ENCODE assay signal across 9 cellular contexts in genomic region chr12:7129647-7130536, GRCh38. TPM values are rescaled to one million over a fixed set of nuclear protein-coding genes. Genes with fewer than 3 reads are reported as not detected.
DNase-seq lines count a peak whose midpoint lies in the region; ATAC-seq and TF ChIP-seq lines count a peak whose summit lies in the region.
"Had no signal": no experiment of that assay in that cellular context is flagged by ENCODE, and none has a peak within 500 bp of the region (broad histone marks: within the 10 kb centered on the region; RNA-seq: fewer than 3 reads in every experiment).

CLSTN3 (plus strand) TSS chr12:7130371; CDS start chr12:7130649, 278 bp downstream.

- peaks cover 0 to 11% of the 10 kb centered on the region in 2 donors for H3K36me3 ChIP-seq in left lung

- H3K4me1 ChIP-seq in left lung, result peaks cover 5 to 27% of the 10 kb centered on the region in 2 donors

- DNase-seq in NCI-H1436 (lab: John Stamatoyannopoulos, UW) (peak; percentile 80), NCI-H1436 treated with DMSO at 0.1 percent for 48 hours (lab: John Stamatoyannopoulos, UW) (no peak), NCI-H510A (lab: John Stamatoyannopoulos, UW) (peak; percentile 28), dedifferentiated amniotic fluid mesenchymal stem cell (ENCODE audit: extremely low spot score) (peak; percentile 44), left lung (peak; percentile 80 to 91)
- DNase-seq in activated CD4-positive, alpha-beta T cell treated with anti-CD3 and anti-CD28 coated beads, Interleukin-2, amount 50 U/mL, for 4 hours, result peak; percentile 77 to 82
- peak; percentile 81 for DNase-seq in stimulated activated CD4-positive, alpha-beta T cell treated with anti-CD3 and anti-CD28 coated beads, Interleukin-2, amount 100 ng/mL, for 4 hours (ENCODE audit: low read depth)

- peak; percentile 52 for ATAC-seq in HG03095 (IDR thresholded peaks at IDR 0.05; ENCODE audit: unreplicated experiment)
- ATAC-seq in left lung, result peak; percentile 90

- intact Hi-C loops in left lung (cut with DNase I), result no loop called here

- H3K4me3 ChIP-seq in left lung, result peak within 1 kb of the TSS; percentile 59 to 63

- H3K27ac ChIP-seq in left lung, result peak within 1 kb of the TSS; percentile 36 to 58
- H3K27ac ChIP-seq: 22Rv1 had no signal

- peaks cover 0 to 36% of the 10 kb centered on the region in 2 donors for H3K27me3 ChIP-seq in left lung

- no peaks in the 10 kb centered on the region for H3K9me3 ChIP-seq in left lung

- TF ChIP-seq CTCF in left lung (IDR thresholded peaks at IDR 0.05), result no peak

RNA-seq across cellular contexts. Expression of gene CLSTN3, which starts in this region (rescaled TPM):
- total RNA-seq in left lung, result 10 to 100 TPM; 30.3 to 45.8 TPM
